ENCODE assay signal across 1 cellular context in the genomic region with DNA sequence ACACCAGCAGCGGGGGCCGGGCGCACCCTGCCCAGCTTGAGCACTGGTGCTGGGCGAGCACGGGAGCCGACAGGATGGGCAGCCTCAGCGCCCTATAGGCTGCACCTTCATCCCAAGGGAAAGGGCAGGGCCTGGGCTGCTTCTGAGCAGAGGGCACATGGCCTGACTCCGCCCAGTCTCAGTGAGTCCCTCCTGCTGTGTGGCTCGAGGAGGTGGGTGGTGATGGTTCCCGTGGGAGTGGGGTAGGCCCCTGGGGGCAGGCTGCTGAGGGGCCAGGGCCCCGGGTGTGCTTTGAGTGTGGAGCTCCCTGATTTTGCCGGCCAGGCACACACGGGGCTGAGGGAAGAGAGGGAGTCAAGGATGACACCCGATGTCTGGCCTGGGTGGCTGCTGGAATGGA.
A peak's percentile ranks its signal among the peaks of the same experiment; 100 is the strongest.
TF ChIP-seq lines count a peak whose summit lies in the region.

No MANE protein-coding gene starts in this region.

TF ChIP-seq in HepG2, 621 proteins besides CTCF, POLR2A, EP300 and RAD21:
- TF ChIP-seq SAFB2 (CRISPR knock-in tag; IDR thresholded peaks at IDR 0.05; ENCODE audit: borderline replicate concordance, low read depth) (no peak), ARNT2 (CRISPR knock-in tag; IDR thresholded peaks at IDR 0.05; ENCODE audit: low read depth) (no peak), HOXA5 (CRISPR knock-in tag; IDR thresholded peaks at IDR 0.05) (no peak), FOXK2 (IDR thresholded peaks at IDR 0.05) (no peak), AGO2 (optimal IDR thresholded peaks at IDR 0.05; ENCODE audit: low read depth, low read length) (peak; percentile 9)
- TF ChIP-seq, protein P1, sequence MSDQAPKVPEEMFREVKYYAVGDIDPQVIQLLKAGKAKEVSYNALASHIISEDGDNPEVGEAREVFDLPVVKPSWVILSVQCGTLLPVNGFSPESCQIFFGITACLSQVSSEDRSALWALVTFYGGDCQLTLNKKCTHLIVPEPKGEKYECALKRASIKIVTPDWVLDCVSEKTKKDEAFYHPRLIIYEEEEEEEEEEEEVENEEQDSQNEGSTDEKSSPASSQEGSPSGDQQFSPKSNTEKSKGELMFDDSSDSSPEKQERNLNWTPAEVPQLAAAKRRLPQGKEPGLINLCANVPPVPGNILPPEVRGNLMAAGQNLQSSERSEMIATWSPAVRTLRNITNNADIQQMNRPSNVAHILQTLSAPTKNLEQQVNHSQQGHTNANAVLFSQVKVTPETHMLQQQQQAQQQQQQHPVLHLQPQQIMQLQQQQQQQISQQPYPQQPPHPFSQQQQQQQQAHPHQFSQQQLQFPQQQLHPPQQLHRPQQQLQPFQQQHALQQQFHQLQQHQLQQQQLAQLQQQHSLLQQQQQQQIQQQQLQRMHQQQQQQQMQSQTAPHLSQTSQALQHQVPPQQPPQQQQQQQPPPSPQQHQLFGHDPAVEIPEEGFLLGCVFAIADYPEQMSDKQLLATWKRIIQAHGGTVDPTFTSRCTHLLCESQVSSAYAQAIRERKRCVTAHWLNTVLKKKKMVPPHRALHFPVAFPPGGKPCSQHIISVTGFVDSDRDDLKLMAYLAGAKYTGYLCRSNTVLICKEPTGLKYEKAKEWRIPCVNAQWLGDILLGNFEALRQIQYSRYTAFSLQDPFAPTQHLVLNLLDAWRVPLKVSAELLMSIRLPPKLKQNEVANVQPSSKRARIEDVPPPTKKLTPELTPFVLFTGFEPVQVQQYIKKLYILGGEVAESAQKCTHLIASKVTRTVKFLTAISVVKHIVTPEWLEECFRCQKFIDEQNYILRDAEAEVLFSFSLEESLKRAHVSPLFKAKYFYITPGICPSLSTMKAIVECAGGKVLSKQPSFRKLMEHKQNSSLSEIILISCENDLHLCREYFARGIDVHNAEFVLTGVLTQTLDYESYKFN (CRISPR knock-in tag; conservative IDR thresholded peaks at IDR 0.05) = no peak
TF ChIP-seq in HepG2: peak in this region for 1.
